ENCODE assay signal across 1 cellular context in genomic region chr19:42529248-42529764, GRCh38.
TF ChIP-seq lines count a peak whose summit lies in the region.

No MANE protein-coding gene starts in this region.

TF ChIP-seq in HepG2, 621 proteins besides CTCF, POLR2A, EP300 and RAD21 (continued from another document and continues in another):
- TF ChIP-seq ZNF691 (CRISPR knock-in tag; IDR thresholded peaks at IDR 0.05; ENCODE audit: borderline replicate concordance, low read depth) (peak; percentile 76; the same call in 1 of the 2 replicates), ARID5B (CRISPR knock-in tag; IDR thresholded peaks at IDR 0.05) (peak; percentile 33; the same call in 1 of the 2 replicates), NCOA2 (CRISPR knock-in tag; IDR thresholded peaks at IDR 0.05) (no peak), ZBTB25 (CRISPR knock-in tag; IDR thresholded peaks at IDR 0.05) (0 out of 2 replicates have a peak, but pooled peaks have one; percentile 59), ZFP82 (CRISPR knock-in tag; IDR thresholded peaks at IDR 0.05; ENCODE audit: borderline replicate concordance) (no peak), CSRNP1 (CRISPR knock-in tag; IDR thresholded peaks at IDR 0.05) (no peak), TAF1 (CRISPR knock-in tag; IDR thresholded peaks at IDR 0.05) (peak; percentile 33; the same call in 1 of the 2 replicates), TMF1 (CRISPR knock-in tag; IDR thresholded peaks at IDR 0.05; ENCODE audit: low read depth) (no peak), MAZ (IDR thresholded peaks at IDR 0.05; ENCODE audit: borderline replicate concordance, low read depth, low read length) (no peak), MAZ (CRISPR knock-in tag; IDR thresholded peaks at IDR 0.05; ENCODE audit: low read depth) (no peak), ZNF333 (CRISPR knock-in tag; IDR thresholded peaks at IDR 0.05; ENCODE audit: borderline replicate concordance) (no peak), ZNF574 (CRISPR knock-in tag; IDR thresholded peaks at IDR 0.05) (peak; percentile 57; the same call in 1 of the 2 replicates), ZNF616 (CRISPR knock-in tag; IDR thresholded peaks at IDR 0.05; ENCODE audit: low read depth) (no peak), NFYB (CRISPR knock-in tag; IDR thresholded peaks at IDR 0.05) (no peak), ZNF576 (CRISPR knock-in tag; IDR thresholded peaks at IDR 0.05) (peak; percentile 100), FOXJ3 (CRISPR knock-in tag; IDR thresholded peaks at IDR 0.05; ENCODE audit: borderline replicate concordance) (peak; percentile 51; the same call in 1 of the 2 replicates), ELF3 (CRISPR knock-in tag; IDR thresholded peaks at IDR 0.05) (peak; percentile 51; the same call in 1 of the 2 replicates), SALL1 (CRISPR knock-in tag; IDR thresholded peaks at IDR 0.05) (peak; percentile 71), PAF1 (CRISPR knock-in tag; IDR thresholded peaks at IDR 0.05) (no peak), STAG1 (CRISPR knock-in tag; IDR thresholded peaks at IDR 0.05) (peak; percentile 99), HNF1A (IDR thresholded peaks at IDR 0.05; ENCODE audit: low read depth) (0 out of 2 replicates have a peak, but pooled peaks have one; percentile 13), HNF1A (CRISPR knock-in tag; IDR thresholded peaks at IDR 0.05; ENCODE audit: borderline replicate concordance) (no peak; the same call in 1 of the 2 replicates), SNAPC5 (CRISPR knock-in tag; IDR thresholded peaks at IDR 0.05; ENCODE audit: borderline replicate concordance) (no peak), ELF1 (CRISPR knock-in tag; IDR thresholded peaks at IDR 0.05) (peak; percentile 23; the same call in 1 of the 2 replicates), ZNF451 (CRISPR knock-in tag; IDR thresholded peaks at IDR 0.05) (no peak), ZMAT5 (CRISPR knock-in tag; IDR thresholded peaks at IDR 0.05; ENCODE audit: borderline replicate concordance, low read depth) (no peak), MBD4 (IDR thresholded peaks at IDR 0.05; ENCODE audit: borderline replicate concordance, low read length) (no peak), HMG20B (CRISPR knock-in tag; conservative IDR thresholded peaks at IDR 0.05) (no peak), MIER2 (CRISPR knock-in tag; IDR thresholded peaks at IDR 0.05) (no peak), SOX5 (CRISPR knock-in tag; IDR thresholded peaks at IDR 0.05; ENCODE audit: borderline replicate concordance) (peak; percentile 58; the same call in 1 of the 2 replicates), ZNF782 (CRISPR knock-in tag; IDR thresholded peaks at IDR 0.05; ENCODE audit: borderline replicate concordance) (no peak), ZBTB39 (CRISPR knock-in tag; IDR thresholded peaks at IDR 0.05) (no peak), ZNF383 (CRISPR knock-in tag; IDR thresholded peaks at IDR 0.05; ENCODE audit: borderline replicate concordance) (peak; percentile 76; the same call in 1 of the 2 replicates), ZNF331 (CRISPR knock-in tag; IDR thresholded peaks at IDR 0.05) (peak; percentile 62), MED8 (CRISPR knock-in tag; IDR thresholded peaks at IDR 0.05; ENCODE audit: insufficient replicate concordance) (no peak), ARNT2 (CRISPR knock-in tag; IDR thresholded peaks at IDR 0.05; ENCODE audit: low read depth) (0 out of 2 replicates have a peak, but pooled peaks have one; percentile 26), NR2C2 (CRISPR knock-in tag; IDR thresholded peaks at IDR 0.05; ENCODE audit: borderline replicate concordance) (peak; percentile 70; the same call in 1 of the 2 replicates), CBX5 (CRISPR knock-in tag; IDR thresholded peaks at IDR 0.05; ENCODE audit: borderline replicate concordance) (peak; percentile 86; the same call in 1 of the 2 replicates), ZSCAN31 (CRISPR knock-in tag; IDR thresholded peaks at IDR 0.05; ENCODE audit: low read depth) (0 out of 2 replicates have a peak, but pooled peaks have one; percentile 40), ZIK1 (CRISPR knock-in tag; IDR thresholded peaks at IDR 0.05; ENCODE audit: borderline replicate concordance, low read depth) (no peak)
